ENCODE assay signal across 1 cellular context in genomic region chr19:2330255-2330631, GRCh38.
A peak's percentile ranks its signal among the peaks of the same experiment; 100 is the strongest.
TF ChIP-seq lines count a peak whose summit lies in the region.

No MANE protein-coding gene starts in this region.

TF ChIP-seq in HepG2, 621 proteins besides CTCF, POLR2A, EP300 and RAD21:
- TF ChIP-seq, protein P1, sequence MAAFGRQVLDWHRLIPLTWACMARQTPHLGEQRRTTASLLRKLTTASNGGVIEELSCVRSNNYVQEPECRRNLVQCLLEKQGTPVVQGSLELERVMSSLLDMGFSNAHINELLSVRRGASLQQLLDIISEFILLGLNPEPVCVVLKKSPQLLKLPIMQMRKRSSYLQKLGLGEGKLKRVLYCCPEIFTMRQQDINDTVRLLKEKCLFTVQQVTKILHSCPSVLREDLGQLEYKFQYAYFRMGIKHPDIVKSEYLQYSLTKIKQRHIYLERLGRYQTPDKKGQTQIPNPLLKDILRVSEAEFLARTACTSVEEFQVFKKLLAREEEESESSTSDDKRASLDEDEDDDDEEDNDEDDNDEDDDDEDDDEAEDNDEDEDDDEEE (CRISPR knock-in tag; IDR thresholded peaks at IDR 0.05) = 0 out of 2 replicates have a peak, but pooled peaks have one; percentile 13
- TF ChIP-seq ZNF597 (CRISPR knock-in tag; IDR thresholded peaks at IDR 0.05) (no peak), ZNF142 (CRISPR knock-in tag; IDR thresholded peaks at IDR 0.05) (no peak), ZNF75D (CRISPR knock-in tag; IDR thresholded peaks at IDR 0.05; ENCODE audit: borderline replicate concordance) (no peak), ZC3H13 (CRISPR knock-in tag; IDR thresholded peaks at IDR 0.05) (peak; percentile 64), ZNF780A (CRISPR knock-in tag; IDR thresholded peaks at IDR 0.05) (0 out of 2 replicates have a peak, but pooled peaks have one; percentile 20), HNF4G (IDR thresholded peaks at IDR 0.05; ENCODE audit: borderline replicate concordance, low read depth, low read length) (no peak), HNF4G (CRISPR knock-in tag; IDR thresholded peaks at IDR 0.05; ENCODE audit: borderline replicate concordance, low read depth) (no peak), ZSCAN5A (CRISPR knock-in tag; IDR thresholded peaks at IDR 0.05; ENCODE audit: borderline replicate concordance) (no peak), SNAPC2 (CRISPR knock-in tag; IDR thresholded peaks at IDR 0.05) (no peak), ZSCAN9 (CRISPR knock-in tag; IDR thresholded peaks at IDR 0.05; ENCODE audit: borderline replicate concordance) (peak; percentile 32; the same call in 1 of the 2 replicates)
